In genomic region chr12:121227294-121227693, GRCh38 we compare ENCODE assay signal across 8 cellular contexts. TPM values are rescaled to one million over a fixed set of nuclear protein-coding genes. Genes with fewer than 3 reads are reported as not detected.
DNase-seq lines count a peak whose midpoint lies in the region; ATAC-seq and TF ChIP-seq lines count a peak whose summit lies in the region.

No MANE protein-coding gene starts in this region.

- no peak overlapping the region for H3K27ac Mint-ChIP-seq in glutamatergic neuron (ENCODE audit: unreplicated experiment)
- H3K27ac Mint-ChIP-seq in HFFc6: no peak overlapping the region

- H3K4me3 Mint-ChIP-seq in glutamatergic neuron (ENCODE audit: unreplicated experiment) (no peak overlapping the region), HFFc6 (no peak overlapping the region)

- H3K36me3 ChIP-seq in OCI-LY3 (replicated peaks; ENCODE audit: low read depth, low read length) (peaks cover 8% of the 10 kb centered on the region), osteoblast (ENCODE audit: insufficient read depth, low read length) (no peaks in the 10 kb centered on the region)

- no peaks in the 10 kb centered on the region for H3K27me3 Mint-ChIP-seq in glutamatergic neuron (ENCODE audit: unreplicated experiment)
- no peaks in the 10 kb centered on the region for H3K27me3 Mint-ChIP-seq in HFFc6 (ENCODE audit: insufficient read depth)

- TF ChIP-seq POLR2A in GM18951 (IDR thresholded peaks at IDR 0.05; ENCODE audit: extremely low read depth, insufficient read depth, insufficient read length): peak; percentile 55

- H2AFZ ChIP-seq in OCI-LY3 (ENCODE audit: low read depth, low read length) (no peak overlapping the region; the same call in 1 of the 2 replicates), osteoblast (ENCODE audit: low read length) (no peak overlapping the region)

- peaks cover 4% of the 10 kb centered on the region for H3K4me1 Mint-ChIP-seq in glutamatergic neuron (ENCODE audit: low read depth, unreplicated experiment)
- H3K4me1 Mint-ChIP-seq in HFFc6 (ENCODE audit: low read depth): peaks cover 6% of the 10 kb centered on the region; the same call in 1 of the 2 replicates

- H3K27me3 ChIP-seq in OCI-LY3 (ENCODE audit: low read depth, low read length): no peaks in the 10 kb centered on the region
- H3K27me3 ChIP-seq in osteoblast (ENCODE audit: insufficient read depth, low read length): no peaks in the 10 kb centered on the region

- DNase-seq in osteoblast (ENCODE audit: insufficient read length, low spot score, missing footprints) (peak; percentile 41), glutamatergic neuron (no peak), Ammon's horn (ENCODE audit: low spot score) (no peak), HFFc6 (no peak)
- DNase-seq in stimulated activated CD4-positive, alpha-beta T cell treated with anti-CD3 and anti-CD28 coated beads, Interleukin-4, amount 100 ng/mL, for 1 hour: no peak

- H3K4me1 ChIP-seq in OCI-LY3 (ENCODE audit: low read length) (peaks cover 19% of the 10 kb centered on the region), osteoblast (ENCODE audit: insufficient read depth, low read length) (no peaks in the 10 kb centered on the region)

- in situ Hi-C loops in GM18951 (cut with MboI; ENCODE audit: low sequenced_read_pairs, unreplicated experiment): no loop called here

- no peak for TF ChIP-seq CTCF in OCI-LY3 (IDR thresholded peaks at IDR 0.05; ENCODE audit: low read depth, low read length)
- TF ChIP-seq CTCF in osteoblast (IDR thresholded peaks at IDR 0.05; ENCODE audit: extremely low read depth, low read depth, low read length): no peak
- no peak for TF ChIP-seq CTCF in glutamatergic neuron (IDR thresholded peaks at IDR 0.05; ENCODE audit: partially characterized antibody, unreplicated experiment)
- TF ChIP-seq CTCF in HFFc6 (IDR thresholded peaks at IDR 0.05): no peak

- ATAC-seq in HG02870 (IDR thresholded peaks at IDR 0.05; ENCODE audit: unreplicated experiment): peak; percentile 68

- H3K36me3 Mint-ChIP-seq in glutamatergic neuron (ENCODE audit: unreplicated experiment): no peaks in the 10 kb centered on the region
- H3K36me3 Mint-ChIP-seq in HFFc6 (ENCODE audit: low read depth): no peaks in the 10 kb centered on the region

- H3K9me3 ChIP-seq in OCI-LY3 (ENCODE audit: insufficient read depth, low read length) (no peaks in the 10 kb centered on the region), osteoblast (ENCODE audit: low read depth, low read length) (no peaks in the 10 kb centered on the region)

- no peaks in the 10 kb centered on the region for H3K79me2 ChIP-seq in OCI-LY3 (ENCODE audit: low read length)
- H3K79me2 ChIP-seq in osteoblast (ENCODE audit: insufficient read depth, low read length): no peaks in the 10 kb centered on the region

- peak overlapping the region; percentile 82 for H3K27ac ChIP-seq in OCI-LY3 (ENCODE audit: low read length)
- no peak overlapping the region for H3K27ac ChIP-seq in osteoblast (ENCODE audit: low read depth, low read length)

- H3K9me3 Mint-ChIP-seq in glutamatergic neuron (ENCODE audit: unreplicated experiment): peaks cover 3% of the 10 kb centered on the region
- no peaks in the 10 kb centered on the region for H3K9me3 Mint-ChIP-seq in HFFc6

- H3K4me3 ChIP-seq in OCI-LY3 (ENCODE audit: low read length) (peak overlapping the region; percentile 44), osteoblast (ENCODE audit: insufficient read depth, low read length) (no peak overlapping the region)

- peak overlapping the region; percentile 75 for H3K4me2 ChIP-seq in OCI-LY3 (ENCODE audit: low read length)
- H3K4me2 ChIP-seq in osteoblast (ENCODE audit: insufficient read depth, low read length): no peak overlapping the region

- peak overlapping the region; percentile 61 for H3K9ac ChIP-seq in OCI-LY3 (ENCODE audit: low read length)

- H4K20me1 ChIP-seq in OCI-LY3 (ENCODE audit: insufficient read depth, low read length) (no peaks in the 10 kb centered on the region), osteoblast (ENCODE audit: insufficient read depth, low read length) (no peaks in the 10 kb centered on the region)

RNA-seq across cellular contexts. Expression of gene P2RX4, which starts 17.4 kb away (rescaled TPM):
- total RNA-seq in osteoblast: 22.1 and 23.5 TPM in 2 replicates
- total RNA-seq in glutamatergic neuron (ENCODE audit: unreplicated experiment): 3.7 TPM
- total RNA-seq in HFFc6 (2021; fragmentation: NEBNext Ultra II Directional; extraction: Animal tissue kit (Norgen Biotek cat#: 25700)): 10 to 100 TPM in 2 of 6 experiments, 1 to 10 TPM in 4; 7.7 to 13.0 (median 9.6) TPM
